ENCODE assay signal across 9 cellular contexts in genomic region chr7:40474790-40475680, GRCh38.
DNase-seq lines count a peak whose midpoint lies in the region; ATAC-seq and TF ChIP-seq lines count a peak whose summit lies in the region.
"Had no signal": no experiment of that assay in that cellular context is flagged by ENCODE, and none has a peak within 500 bp of the region (broad histone marks: within the 10 kb centered on the region; RNA-seq: fewer than 3 reads in every experiment).

No MANE protein-coding gene starts in this region.

- DNase-seq in OCI-M1 (lab: John Stamatoyannopoulos, UW) (peak; percentile 14), caudate nucleus (lab: John Stamatoyannopoulos, UW) (no peak), NCI-H2029 treated with DMSO at 0.1 percent for 48 hours (lab: John Stamatoyannopoulos, UW) (no peak), dorsolateral prefrontal cortex (no peak), cerebellum (ENCODE audit: low spot score) (no peak)

- ATAC-seq in GM18858 (IDR thresholded peaks at IDR 0.05; ENCODE audit: unreplicated experiment): peak; percentile 99
- ATAC-seq in GM21367 (IDR thresholded peaks at IDR 0.05; ENCODE audit: unreplicated experiment): peak; percentile 100
- peak; percentile 99 for ATAC-seq in HG03039 (IDR thresholded peaks at IDR 0.05; ENCODE audit: unreplicated experiment)

- H3K27me3 ChIP-seq in dorsolateral prefrontal cortex: no peaks in the 10 kb centered on the region

- H3K27ac ChIP-seq in caudate nucleus (ENCODE audit: low read depth, low read length): no peak overlapping the region
- H3K27ac ChIP-seq in dorsolateral prefrontal cortex: no peak overlapping the region

- intact Hi-C loops in dorsolateral prefrontal cortex (cut with DNase I): no loop called here

- H3K4me3 ChIP-seq in dorsolateral prefrontal cortex: no peak overlapping the region
- H3K4me3 ChIP-seq: smooth muscle cell had no signal

- TF ChIP-seq CTCF in dorsolateral prefrontal cortex (IDR thresholded peaks at IDR 0.05 in 54 of 56, conservative IDR thresholded peaks at IDR 0.05 in 2 of 56; ENCODE audit: low read depth in 1 of 56, partially characterized antibody in 56 of 56): no peak
